In the genomic region with DNA sequence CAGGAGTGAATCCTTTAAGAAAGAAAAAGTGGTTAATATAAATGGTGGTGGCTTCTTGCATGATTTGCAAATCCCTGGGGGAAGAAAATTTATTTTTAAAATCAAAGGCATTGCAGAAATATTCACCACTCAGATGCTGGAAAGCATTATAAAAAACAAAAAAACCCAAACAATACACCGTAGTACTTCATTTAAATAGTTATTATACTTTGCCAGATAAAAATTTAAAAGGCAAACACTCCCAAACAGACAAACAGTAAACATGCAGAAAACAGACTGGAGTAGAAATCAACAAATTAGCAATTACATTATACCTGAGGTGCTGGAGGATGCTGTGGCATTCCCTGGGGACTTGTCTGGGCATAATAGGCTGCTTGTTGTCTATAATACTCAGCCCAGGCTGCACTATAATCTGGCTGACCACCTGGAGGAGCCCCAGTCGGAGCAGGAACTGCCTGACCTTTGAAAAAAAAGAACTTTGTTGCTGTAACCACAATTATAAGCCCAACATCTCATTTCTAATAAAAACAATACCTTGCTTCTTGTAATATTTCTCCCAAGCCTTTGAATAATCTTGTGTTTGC, we compare ENCODE assay signal across 8 cellular contexts. TPM values are rescaled to one million over a fixed set of nuclear protein-coding genes. Genes with fewer than 3 reads are reported as not detected.
DNase-seq lines count a peak whose midpoint lies in the region; ATAC-seq and TF ChIP-seq lines count a peak whose summit lies in the region.

No MANE protein-coding gene starts in this region.

- no peak overlapping the region for H3K27ac ChIP-seq in suprapubic skin
- no peak overlapping the region for H3K27ac ChIP-seq in sigmoid colon

- H3K4me3 ChIP-seq in suprapubic skin: no peak overlapping the region
- H3K4me3 ChIP-seq in sigmoid colon: no peak overlapping the region

- H3K4me3 Mint-ChIP-seq in stimulated activated naive CD8-positive, alpha-beta T cell treated with anti-CD3 and anti-CD28 coated beads, Interleukin-15, Interleukin-2, amounts not matched to agents 100 ng/mL and 50 ng/mL, for 24 hours: no peak overlapping the region

- WGBS in suprapubic skin: 28% methylated on average over 2 of the region's 2 CpGs
- 48 to 49% methylated on average over 2 of the region's 2 CpGs for WGBS in sigmoid colon, 2 donors

- TF ChIP-seq POLR2A in suprapubic skin (IDR thresholded peaks at IDR 0.05) (no peak), sigmoid colon (IDR thresholded peaks at IDR 0.05) (no peak)

- TF ChIP-seq EP300 in suprapubic skin (IDR thresholded peaks at IDR 0.05) (no peak), sigmoid colon (IDR thresholded peaks at IDR 0.05) (no peak)

- no peak for TF ChIP-seq CTCF in suprapubic skin (IDR thresholded peaks at IDR 0.05)
- no peak for TF ChIP-seq CTCF in sigmoid colon (IDR thresholded peaks at IDR 0.05)

- peaks cover 53% of the 10 kb centered on the region for H3K4me1 Mint-ChIP-seq in stimulated activated naive CD8-positive, alpha-beta T cell treated with anti-CD3 and anti-CD28 coated beads, Interleukin-15, Interleukin-2, amounts not matched to agents 100 ng/mL and 50 ng/mL, for 24 hours (ENCODE audit: low read depth)

- peaks cover 79% of the 10 kb centered on the region for H3K36me3 Mint-ChIP-seq in stimulated activated naive CD8-positive, alpha-beta T cell treated with anti-CD3 and anti-CD28 coated beads, Interleukin-15, Interleukin-2, amounts not matched to agents 100 ng/mL and 50 ng/mL, for 24 hours (ENCODE audit: low read depth)

- no peaks in the 10 kb centered on the region for H3K9me3 Mint-ChIP-seq in stimulated activated naive CD8-positive, alpha-beta T cell treated with anti-CD3 and anti-CD28 coated beads, Interleukin-15, Interleukin-2, amounts not matched to agents 100 ng/mL and 50 ng/mL, for 24 hours

- no peaks in the 10 kb centered on the region for H3K27me3 Mint-ChIP-seq in stimulated activated naive CD8-positive, alpha-beta T cell treated with anti-CD3 and anti-CD28 coated beads, Interleukin-15, Interleukin-2, amounts not matched to agents 100 ng/mL and 50 ng/mL, for 24 hours

- peaks cover 83% of the 10 kb centered on the region for H3K36me3 ChIP-seq in suprapubic skin
- H3K36me3 ChIP-seq in sigmoid colon: peaks cover 0 to 93% (median 25%) of the 10 kb centered on the region in 4 donors

- H3K27me3 ChIP-seq in suprapubic skin (no peaks in the 10 kb centered on the region), sigmoid colon (no peaks in the 10 kb centered on the region)

- no peak for ATAC-seq in stimulated activated naive CD8-positive, alpha-beta T cell treated with anti-CD3 and anti-CD28 coated beads, Interleukin-15, Interleukin-2, amounts not matched to agents 100 U/mL and 50 U/mL, for 24 hours
- no peak for ATAC-seq in GM19324 (IDR thresholded peaks at IDR 0.05; ENCODE audit: low FRiP score, unreplicated experiment)

- intact Hi-C loops in sigmoid colon (cut with DNase I): no loop called here

- no peaks in the 10 kb centered on the region for H3K9me3 ChIP-seq in suprapubic skin
- no peaks in the 10 kb centered on the region for H3K9me3 ChIP-seq in sigmoid colon

- peaks cover 10% of the 10 kb centered on the region for H3K4me1 ChIP-seq in suprapubic skin
- H3K4me1 ChIP-seq in sigmoid colon: peaks cover 0 to 41% (median 14%) of the 10 kb centered on the region in 4 donors

- peak overlapping the region; percentile 63 for H3K27ac Mint-ChIP-seq in stimulated activated naive CD8-positive, alpha-beta T cell treated with anti-CD3 and anti-CD28 coated beads, Interleukin-15, Interleukin-2, amounts not matched to agents 100 ng/mL and 50 ng/mL, for 24 hours

- no peak for DNase-seq in stimulated activated naive CD8-positive, alpha-beta T cell treated with anti-CD3 and anti-CD28 coated beads, Interleukin-15, Interleukin-2, amounts not matched to agents 100 U/mL and 50 U/mL, for 24 hours
- DNase-seq in NCI-H526 treated with DMSO at 0.1 percent for 48 hours (lab: John Stamatoyannopoulos, UW) (peak; percentile 81), fibroblast of peridontal ligament (ENCODE audit: extremely low read depth) (peak; percentile 53), suprapubic skin (ENCODE audit: low spot score in 2 of 2) (no peak), NCI-H2196 (lab: John Stamatoyannopoulos, UW; ENCODE audit: unreplicated experiment) (no peak), sigmoid colon (no peak)

RNA-seq across cellular contexts. Expression of gene FUBP1, which starts 29.9 kb away (rescaled TPM):
- total RNA-seq in suprapubic skin: 100 to 1,000 TPM in 1 of 4 donors, 10 to 100 TPM in 3; 57.9 to 178 (median 68.5) TPM
- total RNA-seq in sigmoid colon: 10 to 100 TPM; 60.6 to 79.2 (median 71.3) TPM
- 10 to 100 TPM; 20.8 to 60.4 (median 22.8) TPM for polyA plus RNA-seq in sigmoid colon

RNA-seq across cellular contexts. Expression of gene DNAJB4, which starts 55.8 kb away (rescaled TPM):
- 10 to 100 TPM; 16.8 to 30.2 (median 24.9) TPM for total RNA-seq in suprapubic skin
- 10 to 100 TPM; 29.6 to 41.7 (median 37.4) TPM for total RNA-seq in sigmoid colon
- 10 to 100 TPM in 2 of 3 donors, 1 to 10 TPM in 1; 7.8 to 16.2 (median 16.0) TPM for polyA plus RNA-seq in sigmoid colon

Comparison
In these comparisons a context has a peak if more than half of its experiments do, and no peak if none do; other contexts are left out.
1. DNase-seq: peak in NCI-H526 treated with DMSO at 0.1 percent for 48 hours (single experiment) and fibroblast of peridontal ligament (single experiment); none in stimulated activated naive CD8-positive, alpha-beta T cell treated with anti-CD3 and anti-CD28 coated beads, Interleukin-15, Interleukin-2, amounts not matched to agents 100 U/mL and 50 U/mL, for 24 hours (single experiment), suprapubic skin (0 of 2), NCI-H2196 (single experiment) and sigmoid colon (single experiment).